Comparison of ENCODE assay signal across 2 cellular contexts in the genomic region with DNA sequence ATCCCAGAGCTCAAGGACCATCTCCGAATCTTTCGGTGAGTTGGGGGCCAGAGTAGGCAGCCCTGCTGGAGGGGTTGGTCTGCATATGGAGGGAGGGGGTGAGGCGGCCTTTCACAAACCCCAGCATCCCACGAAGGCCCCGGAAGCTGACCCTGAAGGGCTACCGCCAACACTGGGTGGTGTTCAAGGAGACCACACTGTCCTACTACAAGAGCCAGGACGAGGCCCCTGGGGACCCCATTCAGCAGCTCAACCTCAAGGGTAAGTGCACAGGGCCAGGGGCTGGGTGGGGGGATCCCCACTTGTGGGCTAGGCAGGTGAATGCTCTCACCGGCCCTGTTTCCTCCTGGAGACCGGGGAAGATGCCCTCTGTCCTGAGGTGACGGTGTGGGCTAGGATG.
TF ChIP-seq lines count a peak whose summit lies in the region.

No MANE protein-coding gene starts in this region.

TF ChIP-seq in SK-N-SH treated with all-trans-retinoic acid at 6 μM for 48 hours, 23 proteins besides CTCF, POLR2A, EP300 and RAD21:
- TF ChIP-seq PPARA (CRISPR knock-in tag; IDR thresholded peaks at IDR 0.05; ENCODE audit: borderline replicate concordance), result no peak
- no peak for TF ChIP-seq CSDC2 (CRISPR knock-in tag; IDR thresholded peaks at IDR 0.05)
- no peak for TF ChIP-seq SNAI2 (CRISPR knock-in tag; IDR thresholded peaks at IDR 0.05)
- TF ChIP-seq, protein P1, sequence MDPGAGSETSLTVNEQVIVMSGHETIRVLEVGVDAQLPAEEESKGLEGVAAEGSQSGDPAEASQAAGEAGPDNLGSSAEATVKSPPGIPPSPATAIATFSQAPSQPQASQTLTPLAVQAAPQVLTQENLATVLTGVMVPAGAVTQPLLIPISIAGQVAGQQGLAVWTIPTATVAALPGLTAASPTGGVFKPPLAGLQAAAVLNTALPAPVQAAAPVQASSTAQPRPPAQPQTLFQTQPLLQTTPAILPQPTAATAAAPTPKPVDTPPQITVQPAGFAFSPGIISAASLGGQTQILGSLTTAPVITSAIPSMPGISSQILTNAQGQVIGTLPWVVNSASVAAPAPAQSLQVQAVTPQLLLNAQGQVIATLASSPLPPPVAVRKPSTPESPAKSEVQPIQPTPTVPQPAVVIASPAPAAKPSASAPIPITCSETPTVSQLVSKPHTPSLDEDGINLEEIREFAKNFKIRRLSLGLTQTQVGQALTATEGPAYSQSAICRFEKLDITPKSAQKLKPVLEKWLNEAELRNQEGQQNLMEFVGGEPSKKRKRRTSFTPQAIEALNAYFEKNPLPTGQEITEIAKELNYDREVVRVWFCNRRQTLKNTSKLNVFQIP (CRISPR knock-in tag; IDR thresholded peaks at IDR 0.05; ENCODE audit: borderline replicate concordance, low read depth), result no peak
- TF ChIP-seq, protein P2, sequence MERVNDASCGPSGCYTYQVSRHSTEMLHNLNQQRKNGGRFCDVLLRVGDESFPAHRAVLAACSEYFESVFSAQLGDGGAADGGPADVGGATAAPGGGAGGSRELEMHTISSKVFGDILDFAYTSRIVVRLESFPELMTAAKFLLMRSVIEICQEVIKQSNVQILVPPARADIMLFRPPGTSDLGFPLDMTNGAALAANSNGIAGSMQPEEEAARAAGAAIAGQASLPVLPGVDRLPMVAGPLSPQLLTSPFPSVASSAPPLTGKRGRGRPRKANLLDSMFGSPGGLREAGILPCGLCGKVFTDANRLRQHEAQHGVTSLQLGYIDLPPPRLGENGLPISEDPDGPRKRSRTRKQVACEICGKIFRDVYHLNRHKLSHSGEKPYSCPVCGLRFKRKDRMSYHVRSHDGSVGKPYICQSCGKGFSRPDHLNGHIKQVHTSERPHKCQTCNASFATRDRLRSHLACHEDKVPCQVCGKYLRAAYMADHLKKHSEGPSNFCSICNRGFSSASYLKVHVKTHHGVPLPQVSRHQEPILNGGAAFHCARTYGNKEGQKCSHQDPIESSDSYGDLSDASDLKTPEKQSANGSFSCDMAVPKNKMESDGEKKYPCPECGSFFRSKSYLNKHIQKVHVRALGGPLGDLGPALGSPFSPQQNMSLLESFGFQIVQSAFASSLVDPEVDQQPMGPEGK (CRISPR knock-in tag; IDR thresholded peaks at IDR 0.05; ENCODE audit: borderline replicate concordance), result no peak
- no peak for TF ChIP-seq RARB (CRISPR knock-in tag; IDR thresholded peaks at IDR 0.05)
- TF ChIP-seq, protein P3, sequence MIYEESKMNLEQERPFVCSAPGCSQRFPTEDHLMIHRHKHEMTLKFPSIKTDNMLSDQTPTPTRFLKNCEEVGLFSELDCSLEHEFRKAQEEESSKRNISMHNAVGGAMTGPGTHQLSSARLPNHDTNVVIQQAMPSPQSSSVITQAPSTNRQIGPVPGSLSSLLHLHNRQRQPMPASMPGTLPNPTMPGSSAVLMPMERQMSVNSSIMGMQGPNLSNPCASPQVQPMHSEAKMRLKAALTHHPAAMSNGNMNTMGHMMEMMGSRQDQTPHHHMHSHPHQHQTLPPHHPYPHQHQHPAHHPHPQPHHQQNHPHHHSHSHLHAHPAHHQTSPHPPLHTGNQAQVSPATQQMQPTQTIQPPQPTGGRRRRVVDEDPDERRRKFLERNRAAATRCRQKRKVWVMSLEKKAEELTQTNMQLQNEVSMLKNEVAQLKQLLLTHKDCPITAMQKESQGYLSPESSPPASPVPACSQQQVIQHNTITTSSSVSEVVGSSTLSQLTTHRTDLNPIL (CRISPR knock-in tag; IDR thresholded peaks at IDR 0.05; ENCODE audit: low read depth), result no peak
- no peak for TF ChIP-seq ISL1 (CRISPR knock-in tag; IDR thresholded peaks at IDR 0.05)
- TF ChIP-seq ARNTL (CRISPR knock-in tag; IDR thresholded peaks at IDR 0.05; ENCODE audit: borderline replicate concordance, low read depth), result no peak
- no peak for TF ChIP-seq OSR1 (CRISPR knock-in tag; IDR thresholded peaks at IDR 0.05)
- TF ChIP-seq ZNF565 (CRISPR knock-in tag; conservative IDR thresholded peaks at IDR 0.05; ENCODE audit: low read depth), result no peak
- TF ChIP-seq ESRRG (CRISPR knock-in tag; IDR thresholded peaks at IDR 0.05), result no peak
- TF ChIP-seq, protein P4, sequence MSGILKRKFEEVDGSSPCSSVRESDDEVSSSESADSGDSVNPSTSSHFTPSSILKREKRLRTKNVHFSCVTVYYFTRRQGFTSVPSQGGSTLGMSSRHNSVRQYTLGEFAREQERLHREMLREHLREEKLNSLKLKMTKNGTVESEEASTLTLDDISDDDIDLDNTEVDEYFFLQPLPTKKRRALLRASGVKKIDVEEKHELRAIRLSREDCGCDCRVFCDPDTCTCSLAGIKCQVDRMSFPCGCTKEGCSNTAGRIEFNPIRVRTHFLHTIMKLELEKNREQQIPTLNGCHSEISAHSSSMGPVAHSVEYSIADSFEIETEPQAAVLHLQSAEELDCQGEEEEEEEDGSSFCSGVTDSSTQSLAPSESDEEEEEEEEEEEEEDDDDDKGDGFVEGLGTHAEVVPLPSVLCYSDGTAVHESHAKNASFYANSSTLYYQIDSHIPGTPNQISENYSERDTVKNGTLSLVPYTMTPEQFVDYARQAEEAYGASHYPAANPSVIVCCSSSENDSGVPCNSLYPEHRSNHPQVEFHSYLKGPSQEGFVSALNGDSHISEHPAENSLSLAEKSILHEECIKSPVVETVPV (CRISPR knock-in tag; IDR thresholded peaks at IDR 0.05), result no peak
- TF ChIP-seq TCF4 (CRISPR knock-in tag; IDR thresholded peaks at IDR 0.05; ENCODE audit: borderline replicate concordance), result no peak

TF ChIP-seq in SK-N-SH, 30 proteins besides CTCF, POLR2A, EP300 and RAD21:
- TF ChIP-seq RXRA (IDR thresholded peaks at IDR 0.05; ENCODE audit: borderline replicate concordance, low read depth), result no peak
